Comparison of ENCODE assay signal across 22 cellular contexts in genomic region chr2:12448846-12449480, GRCh38.
DNase-seq lines count a peak whose midpoint lies in the region; ATAC-seq and TF ChIP-seq lines count a peak whose summit lies in the region.
"Had no signal": no experiment of that assay in that cellular context is flagged by ENCODE, and none has a peak within 500 bp of the region (broad histone marks: within the 10 kb centered on the region; RNA-seq: fewer than 3 reads in every experiment).

No MANE protein-coding gene starts in this region.

- H3K9me3 ChIP-seq in right lobe of liver, result no peaks in the 10 kb centered on the region
- H3K9me3 ChIP-seq: mucosa of descending colon had no signal

- H3K27ac Mint-ChIP-seq in activated CD4-positive, alpha-beta T cell treated with anti-CD3 and anti-CD28 coated beads for 36 hours, result no peak overlapping the region
- no peak overlapping the region for H3K27ac Mint-ChIP-seq in activated CD8-positive, alpha-beta T cell treated with anti-CD3 and anti-CD28 coated beads, Interleukin-2, amount 10 ng/mL, durations not matched to agents 7 days and 5 days
- H3K27ac Mint-ChIP-seq: activated T-helper 1 cell treated with anti-CD3 and anti-CD28 coated beads, Interleukin-12 subunit alpha, Interleukin-12 subunit beta, Interleukin-2, Interleukin-4 antibody, amounts not matched to agents 30 ng/mL and 10 ng/mL and 1 ng/mL, durations not matched to agents 14 hours and 24 hours and 36 hours; T-helper 1 cell treated with Interleukin-12 subunit alpha and Interleukin-12 subunit beta and Interleukin-4 antibody, amounts not matched to agents 30 μg/mL and 1 μg/mL, for 36 hours; type B pancreatic cell had no signal

- POLR2A ChIA-PET in activated CD4-positive, alpha-beta T cell treated with anti-CD3 and anti-CD28 coated beads for 36 hours (lab: Charles Lee), result no interaction called here
- POLR2A ChIA-PET in activated CD8-positive, alpha-beta T cell treated with anti-CD3 and anti-CD28 coated beads, Interleukin-2, amount 10 ng/mL, durations not matched to agents 7 days and 5 days (lab: Charles Lee), result no interaction called here

- H3K4me3 ChIP-seq in HFF-Myc (replicated peaks; ENCODE audit: low read depth, low read length) (no peak overlapping the region), foreskin fibroblast (ENCODE audit: low read depth in 1 of 2, low read length in 2 of 2) (no peak overlapping the region), right lobe of liver (no peak overlapping the region)
- H3K4me3 ChIP-seq: hepatocyte, mucosa of descending colon had no signal

- no peaks in the 10 kb centered on the region for H3K36me3 ChIP-seq in right lobe of liver

- H3K27me3 ChIP-seq in right lobe of liver, result no peaks in the 10 kb centered on the region
- H3K27me3 ChIP-seq: hepatocyte had no signal

- CTCF ChIA-PET in activated CD4-positive, alpha-beta T cell treated with anti-CD3 and anti-CD28 coated beads for 36 hours (lab: Charles Lee), result no interaction called here
- CTCF ChIA-PET in activated CD8-positive, alpha-beta T cell treated with anti-CD3 and anti-CD28 coated beads, Interleukin-2, amount 10 ng/mL, durations not matched to agents 7 days and 5 days (lab: Charles Lee), result interaction anchor here (1.0 kb wide), 1 partner anchor 558 kb away, joined by 3 read pairs; no protein-coding TSS in a partner anchor

- DNase-seq in activated CD4-positive, alpha-beta T cell treated with anti-CD3 and anti-CD28 coated beads for 36 hours, result peak; percentile 38
- no peak for DNase-seq in activated CD4-positive, alpha-beta T cell treated with anti-CD3 and anti-CD28 coated beads for 1 hour
- DNase-seq in HFF-Myc (ENCODE audit: extremely low read depth, low read depth) (peak; percentile 30), foreskin fibroblast (peak; percentile 65 to 84), cerebellar nuclear complex (lab: John Stamatoyannopoulos, UW) (no peak), right lobe of liver (no peak), AG08396 (ENCODE audit: low spot score) (no peak)
- DNase-seq in activated CD8-positive, alpha-beta T cell treated with anti-CD3 and anti-CD28 coated beads, Interleukin-2, amount 10 ng/mL, durations not matched to agents 7 days and 5 days, result no peak
- DNase-seq: activated CD4-positive, alpha-beta T cell treated with anti-CD3 and anti-CD28 coated beads, Interleukin-2, amount 50 U/mL, for 1 hour; anterior cingulate cortex; CD4-positive, alpha-beta memory T cell; cortex of kidney; H7; mucosa of descending colon; NCI-H1092 treated with DMSO at 0.1 percent for 48 hours; NCI-H2171; NCI-H82; occipital lobe had no signal

- H3K9me3 Mint-ChIP-seq in activated CD4-positive, alpha-beta T cell treated with anti-CD3 and anti-CD28 coated beads for 36 hours (ENCODE audit: low read depth), result no peaks in the 10 kb centered on the region
- H3K9me3 Mint-ChIP-seq in activated CD8-positive, alpha-beta T cell treated with anti-CD3 and anti-CD28 coated beads, Interleukin-2, amount 10 ng/mL, durations not matched to agents 7 days and 5 days (ENCODE audit: insufficient read depth), result no peaks in the 10 kb centered on the region
- H3K9me3 Mint-ChIP-seq: activated T-helper 1 cell treated with anti-CD3 and anti-CD28 coated beads, Interleukin-12 subunit alpha, Interleukin-12 subunit beta, Interleukin-2, Interleukin-4 antibody, amounts not matched to agents 30 ng/mL and 10 ng/mL and 1 ng/mL, durations not matched to agents 14 hours and 24 hours and 36 hours; T-helper 1 cell treated with Interleukin-12 subunit alpha and Interleukin-12 subunit beta and Interleukin-4 antibody, amounts not matched to agents 30 μg/mL and 1 μg/mL, for 36 hours; type B pancreatic cell had no signal

- intact Hi-C loops in activated CD4-positive, alpha-beta T cell treated with anti-CD3 and anti-CD28 coated beads for 36 hours (cut with DNase I, micrococcal nuclease), result no loop called here
- intact Hi-C loops in right lobe of liver (cut with DNase I), result no loop called here

- H3K27me3 Mint-ChIP-seq in activated CD4-positive, alpha-beta T cell treated with anti-CD3 and anti-CD28 coated beads for 36 hours, result no peaks in the 10 kb centered on the region
- H3K27me3 Mint-ChIP-seq in activated CD8-positive, alpha-beta T cell treated with anti-CD3 and anti-CD28 coated beads, Interleukin-2, amount 10 ng/mL, durations not matched to agents 7 days and 5 days (ENCODE audit: low read depth), result no peaks in the 10 kb centered on the region
- H3K27me3 Mint-ChIP-seq: CD4-positive, alpha-beta memory T cell; type B pancreatic cell had no signal

- TF ChIP-seq CTCF in HFF-Myc (IDR thresholded peaks at IDR 0.05; ENCODE audit: low read depth, low read length, missing control alignments) (no peak), foreskin fibroblast (IDR thresholded peaks at IDR 0.05; ENCODE audit: low read depth, low read length) (no peak), right lobe of liver (IDR thresholded peaks at IDR 0.05) (no peak)

- peak; percentile 88 for ATAC-seq in activated CD4-positive, alpha-beta T cell treated with anti-CD3 and anti-CD28 coated beads for 36 hours
- ATAC-seq in activated CD8-positive, alpha-beta T cell treated with anti-CD3 and anti-CD28 coated beads, Interleukin-2, amount 10 ng/mL, durations not matched to agents 7 days and 5 days, result peak; percentile 27
- no peak for ATAC-seq in right lobe of liver
- ATAC-seq: mucosa of descending colon had no signal

- no peak for TF ChIP-seq POLR2A in right lobe of liver (IDR thresholded peaks at IDR 0.05)

- 76% methylated on average over 4 of the region's 4 CpGs for WGBS in right lobe of liver (ENCODE audit: insufficient coverage, low coverage, low lambda C conversion rate, missing lambda C conversion rate)

- no peak overlapping the region for H3K4me3 Mint-ChIP-seq in activated CD4-positive, alpha-beta T cell treated with anti-CD3 and anti-CD28 coated beads for 36 hours
- H3K4me3 Mint-ChIP-seq in activated CD8-positive, alpha-beta T cell treated with anti-CD3 and anti-CD28 coated beads, Interleukin-2, amount 10 ng/mL, durations not matched to agents 7 days and 5 days, result no peak overlapping the region
- H3K4me3 Mint-ChIP-seq: activated T-helper 1 cell treated with anti-CD3 and anti-CD28 coated beads, Interleukin-12 subunit alpha, Interleukin-12 subunit beta, Interleukin-2, Interleukin-4 antibody, amounts not matched to agents 30 ng/mL and 10 ng/mL and 1 ng/mL, durations not matched to agents 14 hours and 24 hours and 36 hours; CD4-positive, alpha-beta memory T cell; T-helper 1 cell treated with Interleukin-12 subunit alpha and Interleukin-12 subunit beta and Interleukin-4 antibody, amounts not matched to agents 30 μg/mL and 1 μg/mL, for 36 hours; type B pancreatic cell had no signal

- no peaks in the 10 kb centered on the region for H3K4me1 ChIP-seq in right lobe of liver

- peaks cover 25% of the 10 kb centered on the region for H3K4me1 Mint-ChIP-seq in activated CD4-positive, alpha-beta T cell treated with anti-CD3 and anti-CD28 coated beads for 36 hours
- peaks cover 22% of the 10 kb centered on the region for H3K4me1 Mint-ChIP-seq in activated CD8-positive, alpha-beta T cell treated with anti-CD3 and anti-CD28 coated beads, Interleukin-2, amount 10 ng/mL, durations not matched to agents 7 days and 5 days (ENCODE audit: low read depth)

- H3K27ac ChIP-seq in right lobe of liver, result no peak overlapping the region
- H3K27ac ChIP-seq: hepatocyte had no signal

- no peaks in the 10 kb centered on the region for H3K36me3 Mint-ChIP-seq in activated CD4-positive, alpha-beta T cell treated with anti-CD3 and anti-CD28 coated beads for 36 hours (ENCODE audit: low read depth)
- peaks cover 2% of the 10 kb centered on the region for H3K36me3 Mint-ChIP-seq in activated CD8-positive, alpha-beta T cell treated with anti-CD3 and anti-CD28 coated beads, Interleukin-2, amount 10 ng/mL, durations not matched to agents 7 days and 5 days (ENCODE audit: low read depth)
- H3K36me3 Mint-ChIP-seq: CD4-positive, alpha-beta memory T cell; type B pancreatic cell had no signal

Comparison
In these comparisons a context has a peak if more than half of its experiments do, and no peak if none do; other contexts are left out.
1. DNase-seq: peak in activated CD4-positive, alpha-beta T cell treated with anti-CD3 and anti-CD28 coated beads for 36 hours (single experiment), HFF-Myc (single experiment) and foreskin fibroblast (2 of 2); none in activated CD4-positive, alpha-beta T cell treated with anti-CD3 and anti-CD28 coated beads for 1 hour (single experiment), activated CD8-positive, alpha-beta T cell treated with anti-CD3 and anti-CD28 coated beads, Interleukin-2, amount 10 ng/mL, durations not matched to agents 7 days and 5 days (single experiment), cerebellar nuclear complex (0 of 2), right lobe of liver (0 of 3) and AG08396 (single experiment).
2. ATAC-seq: peak in activated CD4-positive, alpha-beta T cell treated with anti-CD3 and anti-CD28 coated beads for 36 hours (single experiment) and activated CD8-positive, alpha-beta T cell treated with anti-CD3 and anti-CD28 coated beads, Interleukin-2, amount 10 ng/mL, durations not matched to agents 7 days and 5 days (single experiment); none in right lobe of liver (0 of 4).